8 cellular contexts compared by ENCODE assay signal in the genomic region with DNA sequence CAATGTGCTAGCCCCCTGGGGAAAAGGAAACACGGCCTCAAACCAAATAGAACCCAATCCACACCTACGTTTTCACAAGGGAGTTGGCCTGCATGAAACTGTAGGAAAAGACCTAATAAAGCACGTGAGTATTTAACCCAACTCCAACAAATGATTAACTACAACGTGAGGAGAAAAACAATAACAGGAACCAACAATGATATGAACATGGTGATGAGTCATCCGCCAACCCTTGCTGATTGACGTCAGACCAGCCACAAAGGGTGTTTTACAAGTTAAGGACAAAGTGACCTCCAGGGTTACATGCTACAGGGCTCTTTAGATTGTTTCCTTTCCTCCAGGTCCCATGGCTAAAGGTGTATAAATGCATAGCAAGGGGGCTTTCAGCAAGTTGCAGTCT.
DNase-seq lines count a peak whose midpoint lies in the region; ATAC-seq and TF ChIP-seq lines count a peak whose summit lies in the region.

No MANE protein-coding gene starts in this region.

- no peak overlapping the region for H3K4me3 ChIP-seq in IMR-90 (ENCODE audit: insufficient read depth, low read depth, low read length)
- H3K4me3 ChIP-seq in right atrium auricular region = no peak overlapping the region
- no peak overlapping the region for H3K4me3 ChIP-seq in MM.1S (ENCODE audit: low read length)

- no peak overlapping the region for H2AK9ac ChIP-seq in IMR-90 (replicated peaks; ENCODE audit: low read depth, low read length, poor library complexity)

- CTCF ChIA-PET in IMR-90 (lab: Yijun Ruan, JAX) = no interaction called here

- H2BK20ac ChIP-seq in IMR-90 (ENCODE audit: low read depth, low read length) = no peak overlapping the region

- no peaks in the 10 kb centered on the region for H3K9me2 ChIP-seq in MM.1S (replicated peaks; ENCODE audit: insufficient read depth, low read length)

- no peaks in the 10 kb centered on the region for H3K4me1 ChIP-seq in IMR-90 (ENCODE audit: control insufficient read depth, insufficient read depth, low read length)
- H3K4me1 ChIP-seq in right atrium auricular region = peaks cover 0 to 14% of the 10 kb centered on the region in 2 donors
- no peaks in the 10 kb centered on the region for H3K4me1 ChIP-seq in MM.1S (ENCODE audit: low read length)

- in situ Hi-C loops in IMR-90 (cut with MboI; ENCODE audit: low sequenced_read_pairs) = no loop called here

- no peak overlapping the region for H3K4ac ChIP-seq in IMR-90 (ENCODE audit: low read depth, low read length)

- ATAC-seq in GM19372 (IDR thresholded peaks at IDR 0.05; ENCODE audit: low read depth, unreplicated experiment) = peak; percentile 92
- ATAC-seq in IMR-90 (ENCODE audit: low read depth) = no peak

- TF ChIP-seq CTCF in 22Rv1 (IDR thresholded peaks at IDR 0.05) = no peak
- no peak for TF ChIP-seq CTCF in IMR-90 (conservative IDR thresholded peaks at IDR 0.05; ENCODE audit: low read depth, low read length)
- TF ChIP-seq CTCF in right atrium auricular region (IDR thresholded peaks at IDR 0.05) = no peak
- TF ChIP-seq CTCF in MM.1S (IDR thresholded peaks at IDR 0.05; ENCODE audit: low read length) = no peak

- no peaks in the 10 kb centered on the region for H3K79me1 ChIP-seq in IMR-90 (ENCODE audit: low read depth in 1 of 2, low read length in 2 of 2)

- TF ChIP-seq RAD21 in IMR-90 (IDR thresholded peaks at IDR 0.05; ENCODE audit: low read length) = no peak

- intact Hi-C loops in IMR-90 (cut with micrococcal nuclease) = no loop called here

- H3K56ac ChIP-seq in IMR-90 (ENCODE audit: extremely low read depth, insufficient read depth, low read length) = no peak overlapping the region

- TF ChIP-seq POLR2A in IMR-90 (IDR thresholded peaks at IDR 0.05; ENCODE audit: low read depth, low read length) = no peak

- DNase-seq in IMR-90 (peak; percentile 40), right atrium auricular region (ENCODE audit: low spot score) (peak; percentile 86), MM.1S (no peak), NCI-H510A treated with DMSO at 0.1 percent for 48 hours (lab: John Stamatoyannopoulos, UW) (no peak)
- peak; percentile 78 for DNase-seq in activated effector memory CD4-positive, alpha-beta T cell treated with anti-CD3 and anti-CD28 coated beads, Interleukin-2, amount 50 U/mL, for 16 hours
- DNase-seq in stimulated activated CD4-positive, alpha-beta T cell treated with anti-CD3 and anti-CD28 coated beads, Interleukin-4, amount 100 ng/mL, for 24 hours = peak; percentile 47

- H3K14ac ChIP-seq in IMR-90 (replicated peaks; ENCODE audit: low read depth, low read length) = no peak overlapping the region

- H3K4me2 ChIP-seq in IMR-90 (ENCODE audit: low read depth, low read length) = no peak overlapping the region
- no peak overlapping the region for H3K4me2 ChIP-seq in MM.1S (ENCODE audit: low read depth, low read length)

- no peak overlapping the region for H4K5ac ChIP-seq in IMR-90 (ENCODE audit: low read depth, low read length)

- no peak overlapping the region for H3K18ac ChIP-seq in IMR-90 (ENCODE audit: low read depth, low read length)

- no peak overlapping the region for H4K91ac ChIP-seq in IMR-90 (ENCODE audit: insufficient read depth, low read depth, low read length)

- H2BK5ac ChIP-seq in IMR-90 (ENCODE audit: low read depth, low read length, poor library complexity, severe bottlenecking) = no peak overlapping the region

- no peak overlapping the region for H2AFZ ChIP-seq in IMR-90 (replicated peaks; ENCODE audit: low read length, poor library complexity)
- H2AFZ ChIP-seq in MM.1S (ENCODE audit: low read length) = no peak overlapping the region

- dilution Hi-C loops in IMR-90 (cut with HindIII; ENCODE audit: low sequenced_read_pairs, unreplicated experiment) = no loop called here

- H3K9ac ChIP-seq in IMR-90 (ENCODE audit: low read depth, low read length) (no peak overlapping the region), MM.1S (ENCODE audit: low read length) (no peak overlapping the region)

- H3K36me3 ChIP-seq in IMR-90 (ENCODE audit: control insufficient read depth, insufficient read depth, low read length) (no peaks in the 10 kb centered on the region), right atrium auricular region (no peaks in the 10 kb centered on the region), MM.1S (replicated peaks; ENCODE audit: insufficient read depth, low read length) (no peaks in the 10 kb centered on the region)

- no peaks in the 10 kb centered on the region for H3K9me1 ChIP-seq in IMR-90 (ENCODE audit: insufficient read depth, low read length)

- no CpG with 5 or more reads among the region's 6 CpGs for WGBS in IMR-90 (ENCODE audit: extremely low coverage in 2 of 2, insufficient read length in 1 of 2), 2 experiments

- no peaks in the 10 kb centered on the region for H3K9me3 ChIP-seq in IMR-90 (ENCODE audit: control insufficient read depth, insufficient read depth, low read length)
- H3K9me3 ChIP-seq in right atrium auricular region = peaks cover 0 to 6% of the 10 kb centered on the region in 2 donors
- H3K9me3 ChIP-seq in MM.1S (replicated peaks; ENCODE audit: insufficient read depth, low read length) = no peaks in the 10 kb centered on the region

- no peak overlapping the region for H2BK15ac ChIP-seq in IMR-90 (ENCODE audit: low read depth, low read length)

- POLR2A ChIA-PET in IMR-90 (lab: Charles Lee; ENCODE audit: unreplicated experiment) = no interaction called here

- H2AK5ac ChIP-seq in IMR-90 (ENCODE audit: low read depth, low read length) = no peak overlapping the region

- no TSS peak for BruUV-seq in IMR-90 (replicated peaks; lab: Mats Ljungman, UMichigan)

- no peak overlapping the region for H3K23ac ChIP-seq in IMR-90 (ENCODE audit: low read depth, low read length)

- no peaks in the 10 kb centered on the region for H3F3A ChIP-seq in MM.1S (ENCODE audit: insufficient read depth, low read length)

- no peak overlapping the region for H4K8ac ChIP-seq in IMR-90 (ENCODE audit: low read depth in 2 of 2, low read length in 2 of 2)

- H4K20me1 ChIP-seq in IMR-90 (ENCODE audit: insufficient read depth, low read length) (no peaks in the 10 kb centered on the region), MM.1S (ENCODE audit: insufficient read depth, low read length) (no peaks in the 10 kb centered on the region)

- no peak overlapping the region for H2BK120ac ChIP-seq in IMR-90 (ENCODE audit: low read depth, low read length)

- H3K79me2 ChIP-seq in MM.1S (ENCODE audit: low read length) = no peaks in the 10 kb centered on the region

- peak overlapping the region; percentile 44 for H3K27ac ChIP-seq in 22Rv1
- H3K27ac ChIP-seq in IMR-90 (ENCODE audit: insufficient read depth, low read length) = no peak overlapping the region
- peak overlapping the region; percentile 50 to 52 for H3K27ac ChIP-seq in right atrium auricular region
- no peak overlapping the region for H3K27ac ChIP-seq in MM.1S (ENCODE audit: low read length)

- H3K27me3 ChIP-seq in IMR-90 (ENCODE audit: control insufficient read depth, insufficient read depth, low read length) (no peaks in the 10 kb centered on the region), right atrium auricular region (no peaks in the 10 kb centered on the region), MM.1S (replicated peaks; ENCODE audit: insufficient read depth, low read length) (no peaks in the 10 kb centered on the region)

TF ChIP-seq in IMR-90, 13 proteins besides CTCF, POLR2A, EP300 and RAD21:
- TF ChIP-seq CHD1 (IDR thresholded peaks at IDR 0.05; ENCODE audit: low read depth, low read length) (no peak), SMC3 (IDR thresholded peaks at IDR 0.05; ENCODE audit: low read depth, low read length) (no peak), RFX5 (IDR thresholded peaks at IDR 0.05; ENCODE audit: low read depth, low read length) (no peak), MAFK (IDR thresholded peaks at IDR 0.05; ENCODE audit: low read depth, low read length) (no peak), ELK1 (IDR thresholded peaks at IDR 0.05; ENCODE audit: borderline replicate concordance, low read depth, low read length) (no peak), RCOR1 (IDR thresholded peaks at IDR 0.05; ENCODE audit: insufficient replicate concordance, low read length) (no peak), MXI1 (IDR thresholded peaks at IDR 0.05; ENCODE audit: borderline replicate concordance, low read depth, low read length) (no peak), BHLHE40 (IDR thresholded peaks at IDR 0.05; ENCODE audit: low read depth, low read length) (no peak), FOS (IDR thresholded peaks at IDR 0.05; ENCODE audit: low read depth, low read length) (no peak), CEBPB (IDR thresholded peaks at IDR 0.05; ENCODE audit: low read depth, low read length) (no peak), MAZ (IDR thresholded peaks at IDR 0.05; ENCODE audit: borderline replicate concordance, low read depth, low read length) (no peak), NFE2L2 (IDR thresholded peaks at IDR 0.05; ENCODE audit: low read depth, low read length) (no peak)
- TF ChIP-seq, protein P1, sequence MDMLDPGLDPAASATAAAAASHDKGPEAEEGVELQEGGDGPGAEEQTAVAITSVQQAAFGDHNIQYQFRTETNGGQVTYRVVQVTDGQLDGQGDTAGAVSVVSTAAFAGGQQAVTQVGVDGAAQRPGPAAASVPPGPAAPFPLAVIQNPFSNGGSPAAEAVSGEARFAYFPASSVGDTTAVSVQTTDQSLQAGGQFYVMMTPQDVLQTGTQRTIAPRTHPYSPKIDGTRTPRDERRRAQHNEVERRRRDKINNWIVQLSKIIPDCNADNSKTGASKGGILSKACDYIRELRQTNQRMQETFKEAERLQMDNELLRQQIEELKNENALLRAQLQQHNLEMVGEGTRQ (IDR thresholded peaks at IDR 0.05; ENCODE audit: low read depth, low read length) = no peak

Comparison
In these comparisons a context has a peak if more than half of its experiments do, and no peak if none do; other contexts are left out.
1. H3K27ac ChIP-seq: peak in 22Rv1 (single experiment) and right atrium auricular region (2 of 2); none in IMR-90 (single experiment) and MM.1S (single experiment).
2. DNase-seq: peak in IMR-90 (single experiment), activated effector memory CD4-positive, alpha-beta T cell treated with anti-CD3 and anti-CD28 coated beads, Interleukin-2, amount 50 U/mL, for 16 hours (single experiment), right atrium auricular region (single experiment) and stimulated activated CD4-positive, alpha-beta T cell treated with anti-CD3 and anti-CD28 coated beads, Interleukin-4, amount 100 ng/mL, for 24 hours (single experiment); none in MM.1S (single experiment) and NCI-H510A treated with DMSO at 0.1 percent for 48 hours (single experiment).